16 cellular contexts compared by ENCODE assay signal in genomic region chr10:4003348-4003973, GRCh38.
DNase-seq lines count a peak whose midpoint lies in the region; ATAC-seq and TF ChIP-seq lines count a peak whose summit lies in the region.
"Had no signal": no experiment of that assay in that cellular context is flagged by ENCODE, and none has a peak within 500 bp of the region (broad histone marks: within the 10 kb centered on the region; RNA-seq: fewer than 3 reads in every experiment).

No MANE protein-coding gene starts in this region.

- H3K27ac Mint-ChIP-seq in stimulated activated effector memory CD8-positive, alpha-beta T cell treated with anti-CD3 and anti-CD28 coated beads, Interleukin-12 subunit alpha, Interleukin-12 subunit beta, amount 100 ng/mL, for 72 hours = no peak overlapping the region
- H3K27ac Mint-ChIP-seq: HFFc6 had no signal

- ATAC-seq in GM21360 (IDR thresholded peaks at IDR 0.05; ENCODE audit: unreplicated experiment) (peak; percentile 43), HG03571 (IDR thresholded peaks at IDR 0.05; ENCODE audit: unreplicated experiment) (peak; percentile 69), sciatic nerve (no peak)
- ATAC-seq in stimulated activated effector memory CD8-positive, alpha-beta T cell treated with anti-CD3 and anti-CD28 coated beads, Interleukin-12 subunit alpha, Interleukin-12 subunit beta, amount 100 ng/mL, for 72 hours = peak; percentile 67

- H3K4me3 Mint-ChIP-seq in stimulated activated effector memory CD8-positive, alpha-beta T cell treated with anti-CD3 and anti-CD28 coated beads, Interleukin-12 subunit alpha, Interleukin-12 subunit beta, amount 100 ng/mL, for 72 hours = no peak overlapping the region
- H3K4me3 Mint-ChIP-seq: CD8-positive, alpha-beta memory T cell; HFFc6 had no signal

- no peak for TF ChIP-seq CTCF in GM12865 (IDR thresholded peaks at IDR 0.05; ENCODE audit: insufficient read depth, low read depth, low read length, missing control alignments)

- H3K36me3 Mint-ChIP-seq in stimulated activated effector memory CD8-positive, alpha-beta T cell treated with anti-CD3 and anti-CD28 coated beads, Interleukin-12 subunit alpha, Interleukin-12 subunit beta, amount 100 ng/mL, for 72 hours = no peaks in the 10 kb centered on the region

- no peak overlapping the region for H3K4me3 ChIP-seq in GM12865 (ENCODE audit: low read depth, low read length)
- H3K4me3 ChIP-seq: BLaER1 had no signal

- H3K9me3 Mint-ChIP-seq in stimulated activated effector memory CD8-positive, alpha-beta T cell treated with anti-CD3 and anti-CD28 coated beads, Interleukin-12 subunit alpha, Interleukin-12 subunit beta, amount 100 ng/mL, for 72 hours = peaks cover 11% of the 10 kb centered on the region

- peaks cover 9% of the 10 kb centered on the region for H3K4me1 Mint-ChIP-seq in stimulated activated effector memory CD8-positive, alpha-beta T cell treated with anti-CD3 and anti-CD28 coated beads, Interleukin-12 subunit alpha, Interleukin-12 subunit beta, amount 100 ng/mL, for 72 hours
- H3K4me1 Mint-ChIP-seq: CD8-positive, alpha-beta memory T cell had no signal

- DNase-seq in GM12865 (ENCODE audit: low read depth) (peak; percentile 44), pons (ENCODE audit: low spot score) (no peak), sciatic nerve (ENCODE audit: low spot score) (no peak)
- no peak for DNase-seq in stimulated activated effector memory CD8-positive, alpha-beta T cell treated with anti-CD3 and anti-CD28 coated beads, Interleukin-12 subunit alpha, Interleukin-12 subunit beta, amount 100 ng/mL, for 72 hours (ENCODE audit: low spot score in 2 of 2)
- DNase-seq in stimulated activated CD4-positive, alpha-beta T cell treated with anti-CD3 and anti-CD28 coated beads, Interleukin-4, amount 100 ng/mL, for 1 hour = no peak
- DNase-seq: CD8-positive, alpha-beta memory T cell; DMS 273 treated with DMSO at 0.1 percent for 48 hours; GDM1; HFFc6; NCI-H1417; NCI-H187 treated with DMSO at 0.1 percent for 48 hours; NCI-H69; OCI-M1 had no signal

- intact Hi-C loops in sciatic nerve (cut with DNase I) = no loop called here
